Comparison of ENCODE assay signal across 8 cellular contexts in the genomic region with DNA sequence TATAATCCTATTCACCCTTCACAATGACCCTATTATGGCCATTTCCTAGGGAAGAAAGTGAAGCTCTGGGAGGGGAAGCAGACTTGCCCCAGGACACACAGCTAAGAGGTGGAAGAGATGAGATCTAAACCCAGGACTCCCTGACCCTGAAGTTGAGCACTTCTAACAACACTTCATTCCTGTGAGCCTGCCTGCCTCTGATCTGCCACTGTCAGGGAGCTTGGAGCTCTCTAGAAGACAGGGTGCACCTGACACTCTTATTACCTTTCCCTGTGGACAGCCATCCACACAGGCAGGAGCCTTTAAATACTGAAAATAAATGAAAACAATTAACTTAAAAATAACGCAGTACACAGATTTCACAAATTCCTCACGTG. TPM values are rescaled to one million over a fixed set of nuclear protein-coding genes. Genes with fewer than 3 reads are reported as not detected.
DNase-seq lines count a peak whose midpoint lies in the region; ATAC-seq and TF ChIP-seq lines count a peak whose summit lies in the region.

No MANE protein-coding gene starts in this region.

- WGBS in liver, result under 1% methylated on average over 2 of the region's 2 CpGs
- 0 to 4% methylated on average over 2 of the region's 2 CpGs for WGBS in upper lobe of left lung, 2 donors

- H3K4me3 ChIP-seq in HCT116 (replicated peaks in 1 of 2; ENCODE audit: low read depth in 1 of 2, low read length in 2 of 2) (peak overlapping the region; percentile 75 to 94), astrocyte of the spinal cord (ENCODE audit: low read depth, low read length) (peak overlapping the region; percentile 96), liver (ENCODE audit: low read depth in 1 of 3, low read length in 3 of 3) (peak overlapping the region; percentile 69 to 87 (median 80)), upper lobe of left lung (peak overlapping the region; percentile 65 to 95 (median 76))

- H3K27me3 ChIP-seq in HCT116 (ENCODE audit: insufficient read depth, low read length) (no peaks in the 10 kb centered on the region), liver (ENCODE audit: control insufficient read depth in 4 of 4, insufficient read depth in 4 of 4, low read length in 3 of 4) (no peaks in the 10 kb centered on the region), upper lobe of left lung (no peaks in the 10 kb centered on the region)

- BruUV-seq in HCT116 (replicated peaks; lab: Mats Ljungman, UMichigan), result no TSS peak

- DNase-seq in HCT116 (ENCODE audit: low read depth, low spot score), result no peak
- DNase-seq in astrocyte of the spinal cord (ENCODE audit: low read depth, low spot score), result no peak
- no peak for DNase-seq in upper lobe of left lung
- DNase-seq in retina, result no peak
- DNase-seq in SW 1271 (lab: John Stamatoyannopoulos, UW), result no peak

- CTCF ChIA-PET in HCT116 (lab: Charles Lee), result interaction anchor here (0.6 to 1.4 kb wide), 3 partner anchors 13 to 197 kb away, joined by 3 to 4 read pairs (median 3); partner anchors contain the start of gene MOB3C

- no peak for TF ChIP-seq POLR2A in HCT116 (IDR thresholded peaks at IDR 0.05; ENCODE audit: borderline replicate concordance, extremely low read depth, insufficient read depth, insufficient read length)
- no peak for TF ChIP-seq POLR2A in upper lobe of left lung (IDR thresholded peaks at IDR 0.05)

- no peaks in the 10 kb centered on the region for H3K9me2 ChIP-seq in HCT116 (ENCODE audit: insufficient read depth)

- H3K4me2 ChIP-seq in HCT116 (ENCODE audit: low read length), result peak overlapping the region; percentile 79

- no peaks in the 10 kb centered on the region for H4K20me1 ChIP-seq in HCT116 (ENCODE audit: insufficient read depth)

- in situ Hi-C loops in astrocyte of the spinal cord (cut with HindIII; ENCODE audit: low sequenced_read_pairs), result no loop called here

- H3K36me3 ChIP-seq in HCT116 (ENCODE audit: control insufficient read depth in 1 of 2, insufficient read depth in 2 of 2, low read length in 2 of 2), result 0 out of 4 replicates have a peak, but pooled peaks cover 0 to 4% of the 10 kb centered on the region in 2 experiments
- H3K36me3 ChIP-seq in liver (ENCODE audit: control insufficient read depth in 4 of 4, insufficient read depth in 3 of 4, low read depth in 1 of 4, low read length in 3 of 4), result peaks cover 0 to 8% (median 5%) of the 10 kb centered on the region in 4 donors
- H3K36me3 ChIP-seq in upper lobe of left lung, result peaks cover 2 to 9% (median 6%) of the 10 kb centered on the region in 4 donors

- H3K27ac ChIP-seq in 22Rv1 (peak overlapping the region; percentile 46; the same call in 1 of the 2 replicates), HCT116 (ENCODE audit: low read depth, low read length) (peak overlapping the region; percentile 65; the same call in 1 of the 2 replicates), liver (ENCODE audit: low read depth in 1 of 2, low read length in 2 of 2) (peak overlapping the region in 1 of 2 donors; percentile 45), upper lobe of left lung (peak overlapping the region; percentile 76 to 98 (median 90))

- no peak overlapping the region for H2AFZ ChIP-seq in HCT116 (ENCODE audit: low read depth, low read length, poor library complexity, severe bottlenecking)

- H3K9me3 ChIP-seq in HCT116 (ENCODE audit: control insufficient read depth in 1 of 2, insufficient read depth in 1 of 2, low read depth in 1 of 2, low read length in 2 of 2) (no peaks in the 10 kb centered on the region), liver (ENCODE audit: control insufficient read depth in 4 of 4, low read length in 3 of 4) (no peaks in the 10 kb centered on the region), upper lobe of left lung (no peaks in the 10 kb centered on the region)

- intact Hi-C loops in HCT116 (cut with micrococcal nuclease), result no loop called here

- POLR2A ChIA-PET in HCT116 (lab: Charles Lee), result interaction anchor here (1.5 to 1.9 kb wide), 2 partner anchors 13 to 23 kb away, joined by 3 to 14 read pairs; partner anchors contain the start of gene MOB3C

- H3K79me2 ChIP-seq in HCT116 (ENCODE audit: insufficient read depth, low read length), result peaks cover 7% of the 10 kb centered on the region; the same call in 1 of the 2 replicates

- H3K9ac ChIP-seq in HCT116 (ENCODE audit: low read length), result peak overlapping the region; percentile 74
- H3K9ac ChIP-seq in liver (ENCODE audit: low read depth in 1 of 2, low read length in 2 of 2), result peak overlapping the region; percentile 50 to 70

- RAD21 ChIA-PET in HCT116 (lab: Charles Lee; ENCODE audit: low non-redundant PET in 1 of 2, low total read pairs in 2 of 2, uncharacterized antibody in 2 of 2, unreplicated experiment in 2 of 2), result interaction anchor here in 1 of 2 experiments (0.9 kb wide), 1 partner anchor 16 kb away, joined by 3 read pairs; no protein-coding TSS in a partner anchor

- TF ChIP-seq CTCF in 22Rv1 (IDR thresholded peaks at IDR 0.05), result no peak
- no peak for TF ChIP-seq CTCF in HCT116 (IDR thresholded peaks at IDR 0.05 in 2 of 3, conservative IDR thresholded peaks at IDR 0.05 in 1 of 3; ENCODE audit: borderline replicate concordance in 1 of 3, insufficient read depth in 1 of 3, low read depth in 2 of 3, low read length in 2 of 3)
- no peak for TF ChIP-seq CTCF in astrocyte of the spinal cord (IDR thresholded peaks at IDR 0.05; ENCODE audit: low read depth, low read length)
- no peak for TF ChIP-seq CTCF in liver (IDR thresholded peaks at IDR 0.05; ENCODE audit: low read depth, low read length, missing input control)
- no peak for TF ChIP-seq CTCF in upper lobe of left lung (IDR thresholded peaks at IDR 0.05)

- no peak for TF ChIP-seq EP300 in upper lobe of left lung (IDR thresholded peaks at IDR 0.05)

- H3K4me1 ChIP-seq in HCT116 (ENCODE audit: control insufficient read depth in 1 of 2, insufficient read depth in 2 of 2, low read length in 2 of 2) (peaks cover 0 to 15% of the 10 kb centered on the region in 2 experiments; a peak in 3 of 4 replicates), liver (ENCODE audit: control insufficient read depth in 4 of 4, insufficient read depth in 4 of 4, low read length in 3 of 4) (peaks cover 0 to 16% (median 10%) of the 10 kb centered on the region in 4 donors), upper lobe of left lung (peaks cover 30 to 53% (median 37%) of the 10 kb centered on the region in 4 donors)

- TF ChIP-seq RAD21 in HCT116 (IDR thresholded peaks at IDR 0.05; ENCODE audit: low read depth) (no peak), liver (IDR thresholded peaks at IDR 0.05) (no peak)

- no peak for ATAC-seq in HCT116
- ATAC-seq in upper lobe of left lung (ENCODE audit: low FRiP score in 2 of 2), result peak in 1 of 2 donors; percentile 1
- ATAC-seq in GM19035 (IDR thresholded peaks at IDR 0.05; ENCODE audit: unreplicated experiment), result no peak

TF ChIP-seq in HCT116, 20 proteins besides CTCF, POLR2A, EP300 and RAD21 (continues in another document):
- no peak for TF ChIP-seq YY1 (IDR thresholded peaks at IDR 0.05; ENCODE audit: extremely low read depth, insufficient replicate concordance, low read depth, low read length)
- no peak for TF ChIP-seq SRF (IDR thresholded peaks at IDR 0.05; ENCODE audit: low read depth)
- TF ChIP-seq, protein P1, sequence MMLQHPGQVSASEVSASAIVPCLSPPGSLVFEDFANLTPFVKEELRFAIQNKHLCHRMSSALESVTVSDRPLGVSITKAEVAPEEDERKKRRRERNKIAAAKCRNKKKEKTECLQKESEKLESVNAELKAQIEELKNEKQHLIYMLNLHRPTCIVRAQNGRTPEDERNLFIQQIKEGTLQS (IDR thresholded peaks at IDR 0.05), result no peak
- no peak for TF ChIP-seq ZNF274 (IDR thresholded peaks at IDR 0.05; ENCODE audit: low read depth, low read length)

TF ChIP-seq in liver, 16 proteins besides CTCF, POLR2A, EP300 and RAD21 (continues in another document):
- TF ChIP-seq, protein P2, sequence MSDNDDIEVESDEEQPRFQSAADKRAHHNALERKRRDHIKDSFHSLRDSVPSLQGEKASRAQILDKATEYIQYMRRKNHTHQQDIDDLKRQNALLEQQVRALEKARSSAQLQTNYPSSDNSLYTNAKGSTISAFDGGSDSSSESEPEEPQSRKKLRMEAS (IDR thresholded peaks at IDR 0.05), result no peak
- TF ChIP-seq YY1 (IDR thresholded peaks at IDR 0.05) (no peak), HNF4A (conservative IDR thresholded peaks at IDR 0.05) (no peak), ZBTB33 (IDR thresholded peaks at IDR 0.05) (no peak)
- TF ChIP-seq, protein P1 (IDR thresholded peaks at IDR 0.05), result no peak

RNA-seq across cellular contexts. Expression of gene MKNK1, which starts 0.6 kb away (rescaled TPM):
- total RNA-seq in HCT116 (2021; ENCODE audit: unreplicated experiment), result 30.9 TPM
- polyA plus RNA-seq in HCT116 (2012), result 27.0 and 27.9 TPM in 2 replicates
- 10 to 100 TPM; 19.4 to 30.8 TPM for total RNA-seq in liver
- 10 to 100 TPM; 10.2 to 17.3 TPM for polyA plus RNA-seq in liver
- total RNA-seq in upper lobe of left lung, result 100 to 1,000 TPM in 1 of 6 donors, 10 to 100 TPM in 5; 45.7 to 174 (median 62.2) TPM

RNA-seq across cellular contexts. Expression of gene MOB3C, which starts 13.1 kb away (rescaled TPM):
- total RNA-seq in HCT116 (2021; ENCODE audit: unreplicated experiment), result 5.5 TPM
- 4.3 and 5.4 TPM in 2 replicates for polyA plus RNA-seq in HCT116 (2012)
- 1 to 10 TPM; 7.4 to 7.9 TPM for total RNA-seq in liver
- 1 to 10 TPM; 2.3 to 3.5 TPM for polyA plus RNA-seq in liver
- total RNA-seq in upper lobe of left lung, result 10 to 100 TPM; 15.1 to 33.3 (median 22.2) TPM

RNA-seq across cellular contexts. Expression of gene KNCN, which starts 52.0 kb away (rescaled TPM):
- total RNA-seq in HCT116 (2021; ENCODE audit: unreplicated experiment), result not detected
- polyA plus RNA-seq in HCT116 (2012), result not detected in 2 replicates
- total RNA-seq in liver, result not detected
- polyA plus RNA-seq in liver, result not detected
- not detected for total RNA-seq in upper lobe of left lung
